ENCODE assay signal across 1 cellular context in the genomic region with DNA sequence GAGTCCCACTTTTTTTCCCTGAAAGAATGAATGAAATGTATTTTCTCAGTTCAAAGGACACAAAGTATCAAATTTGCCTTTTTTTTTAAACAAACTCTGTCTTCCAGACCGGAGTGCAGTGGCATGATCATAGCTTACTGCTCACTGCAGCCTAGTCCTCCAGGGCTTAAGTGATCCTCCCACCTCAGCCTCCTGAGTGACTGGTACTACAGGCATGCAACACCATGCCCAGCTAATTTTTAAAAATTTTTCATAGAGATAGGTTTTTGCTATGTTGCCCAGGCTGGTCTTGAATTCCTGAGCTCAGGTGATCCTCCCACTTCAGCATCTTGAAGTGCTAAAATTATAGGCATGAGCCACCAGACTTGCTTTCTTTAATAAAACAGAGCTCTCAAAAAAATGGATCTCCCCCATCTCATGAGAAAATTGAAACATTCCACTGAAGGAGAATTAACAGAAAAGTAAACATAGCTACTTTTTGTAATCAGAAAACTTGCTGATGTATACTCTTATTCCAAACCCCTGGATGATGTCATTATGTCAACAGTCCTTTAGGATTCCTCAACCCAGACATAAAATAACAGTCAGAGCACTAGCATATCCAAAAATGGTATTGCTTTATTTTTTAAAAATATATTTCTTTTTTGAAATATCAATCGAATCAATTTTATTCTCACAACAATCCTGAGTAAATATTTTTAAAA.
TF ChIP-seq lines count a peak whose summit lies in the region.

No MANE protein-coding gene starts in this region.

TF ChIP-seq in HEK293, 187 proteins besides CTCF, POLR2A, EP300 and RAD21 (continued from another document and continues in another):
- TF ChIP-seq, protein P1, sequence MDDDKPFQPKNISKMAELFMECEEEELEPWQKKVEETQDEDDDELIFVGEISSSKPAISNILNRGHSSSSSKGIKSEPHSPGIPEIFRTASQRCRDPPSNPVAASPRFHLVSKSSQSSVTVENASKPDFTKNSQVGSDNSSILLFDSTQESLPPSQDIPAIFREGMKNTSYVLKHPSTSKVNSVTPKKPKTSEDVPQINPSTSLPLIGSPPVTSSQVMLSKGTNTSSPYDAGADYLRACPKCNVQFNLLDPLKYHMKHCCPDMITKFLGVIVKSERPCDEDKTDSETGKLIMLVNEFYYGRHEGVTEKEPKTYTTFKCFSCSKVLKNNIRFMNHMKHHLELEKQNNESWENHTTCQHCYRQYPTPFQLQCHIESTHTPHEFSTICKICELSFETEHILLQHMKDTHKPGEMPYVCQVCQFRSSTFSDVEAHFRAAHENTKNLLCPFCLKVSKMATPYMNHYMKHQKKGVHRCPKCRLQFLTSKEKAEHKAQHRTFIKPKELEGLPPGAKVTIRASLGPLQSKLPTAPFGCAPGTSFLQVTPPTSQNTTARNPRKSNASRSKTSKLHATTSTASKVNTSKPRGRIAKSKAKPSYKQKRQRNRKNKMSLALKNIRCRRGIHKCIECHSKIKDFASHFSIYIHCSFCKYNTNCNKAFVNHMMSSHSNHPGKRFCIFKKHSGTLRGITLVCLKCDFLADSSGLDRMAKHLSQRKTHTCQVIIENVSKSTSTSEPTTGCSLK (tag by site-specific recombination; IDR thresholded peaks at IDR 0.05) = no peak
- TF ChIP-seq ZNF596 (tag by site-specific recombination; IDR thresholded peaks at IDR 0.05) = no peak
- no peak for TF ChIP-seq BCL11A (tag by site-specific recombination; IDR thresholded peaks at IDR 0.05; ENCODE audit: low read depth)
- TF ChIP-seq, protein P2, sequence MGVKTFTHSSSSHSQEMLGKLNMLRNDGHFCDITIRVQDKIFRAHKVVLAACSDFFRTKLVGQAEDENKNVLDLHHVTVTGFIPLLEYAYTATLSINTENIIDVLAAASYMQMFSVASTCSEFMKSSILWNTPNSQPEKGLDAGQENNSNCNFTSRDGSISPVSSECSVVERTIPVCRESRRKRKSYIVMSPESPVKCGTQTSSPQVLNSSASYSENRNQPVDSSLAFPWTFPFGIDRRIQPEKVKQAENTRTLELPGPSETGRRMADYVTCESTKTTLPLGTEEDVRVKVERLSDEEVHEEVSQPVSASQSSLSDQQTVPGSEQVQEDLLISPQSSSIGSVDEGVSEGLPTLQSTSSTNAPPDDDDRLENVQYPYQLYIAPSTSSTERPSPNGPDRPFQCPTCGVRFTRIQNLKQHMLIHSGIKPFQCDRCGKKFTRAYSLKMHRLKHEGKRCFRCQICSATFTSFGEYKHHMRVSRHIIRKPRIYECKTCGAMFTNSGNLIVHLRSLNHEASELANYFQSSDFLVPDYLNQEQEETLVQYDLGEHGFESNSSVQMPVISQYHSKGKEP (tag by site-specific recombination; IDR thresholded peaks at IDR 0.05) = no peak
- peak; percentile 21; the same call in 1 of the 2 replicates for TF ChIP-seq ZNF660 (tag by site-specific recombination; IDR thresholded peaks at IDR 0.05)
- no peak for TF ChIP-seq SP2 (tag by site-specific recombination; IDR thresholded peaks at IDR 0.05)
- TF ChIP-seq ZNF654 (tag by site-specific recombination; IDR thresholded peaks at IDR 0.05; ENCODE audit: low read depth) = no peak
- TF ChIP-seq ZNF311 (tag by site-specific recombination; IDR thresholded peaks at IDR 0.05; ENCODE audit: borderline replicate concordance) = no peak
- peak; percentile 50 for TF ChIP-seq KLF10 (tag by site-specific recombination; IDR thresholded peaks at IDR 0.05)
- no peak for TF ChIP-seq GLIS2 (tag by site-specific recombination; IDR thresholded peaks at IDR 0.05)
- TF ChIP-seq ZNF121 (tag by site-specific recombination; IDR thresholded peaks at IDR 0.05) = no peak
- no peak for TF ChIP-seq ZNF658 (tag by site-specific recombination; IDR thresholded peaks at IDR 0.05)
- TF ChIP-seq ZNF785 (tag by site-specific recombination; IDR thresholded peaks at IDR 0.05) = no peak
- peak; percentile 97 for TF ChIP-seq ZNF510 (tag by site-specific recombination; IDR thresholded peaks at IDR 0.05; ENCODE audit: insufficient replicate concordance)
- TF ChIP-seq, protein P3, sequence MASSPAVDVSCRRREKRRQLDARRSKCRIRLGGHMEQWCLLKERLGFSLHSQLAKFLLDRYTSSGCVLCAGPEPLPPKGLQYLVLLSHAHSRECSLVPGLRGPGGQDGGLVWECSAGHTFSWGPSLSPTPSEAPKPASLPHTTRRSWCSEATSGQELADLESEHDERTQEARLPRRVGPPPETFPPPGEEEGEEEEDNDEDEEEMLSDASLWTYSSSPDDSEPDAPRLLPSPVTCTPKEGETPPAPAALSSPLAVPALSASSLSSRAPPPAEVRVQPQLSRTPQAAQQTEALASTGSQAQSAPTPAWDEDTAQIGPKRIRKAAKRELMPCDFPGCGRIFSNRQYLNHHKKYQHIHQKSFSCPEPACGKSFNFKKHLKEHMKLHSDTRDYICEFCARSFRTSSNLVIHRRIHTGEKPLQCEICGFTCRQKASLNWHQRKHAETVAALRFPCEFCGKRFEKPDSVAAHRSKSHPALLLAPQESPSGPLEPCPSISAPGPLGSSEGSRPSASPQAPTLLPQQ (tag by site-specific recombination; IDR thresholded peaks at IDR 0.05) = peak; percentile 35; the same call in 1 of the 2 replicates
- no peak for TF ChIP-seq ZNF76 (tag by site-specific recombination; IDR thresholded peaks at IDR 0.05; ENCODE audit: borderline replicate concordance, low read depth)
- TF ChIP-seq ZNF24 (tag by site-specific recombination; IDR thresholded peaks at IDR 0.05) = no peak
- TF ChIP-seq YY1 (tag by site-specific recombination; IDR thresholded peaks at IDR 0.05) = no peak
- no peak for TF ChIP-seq EGR2 (tag by site-specific recombination; IDR thresholded peaks at IDR 0.05; ENCODE audit: low read depth)
- TF ChIP-seq, protein P4, sequence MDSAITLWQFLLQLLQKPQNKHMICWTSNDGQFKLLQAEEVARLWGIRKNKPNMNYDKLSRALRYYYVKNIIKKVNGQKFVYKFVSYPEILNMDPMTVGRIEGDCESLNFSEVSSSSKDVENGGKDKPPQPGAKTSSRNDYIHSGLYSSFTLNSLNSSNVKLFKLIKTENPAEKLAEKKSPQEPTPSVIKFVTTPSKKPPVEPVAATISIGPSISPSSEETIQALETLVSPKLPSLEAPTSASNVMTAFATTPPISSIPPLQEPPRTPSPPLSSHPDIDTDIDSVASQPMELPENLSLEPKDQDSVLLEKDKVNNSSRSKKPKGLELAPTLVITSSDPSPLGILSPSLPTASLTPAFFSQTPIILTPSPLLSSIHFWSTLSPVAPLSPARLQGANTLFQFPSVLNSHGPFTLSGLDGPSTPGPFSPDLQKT (IDR thresholded peaks at IDR 0.05; ENCODE audit: borderline replicate concordance, low read depth, low read length) = no peak
- no peak for TF ChIP-seq KLF1 (tag by site-specific recombination; IDR thresholded peaks at IDR 0.05)
- no peak for TF ChIP-seq ZNF16 (tag by site-specific recombination; IDR thresholded peaks at IDR 0.05; ENCODE audit: low read depth)
- TF ChIP-seq, protein P5, sequence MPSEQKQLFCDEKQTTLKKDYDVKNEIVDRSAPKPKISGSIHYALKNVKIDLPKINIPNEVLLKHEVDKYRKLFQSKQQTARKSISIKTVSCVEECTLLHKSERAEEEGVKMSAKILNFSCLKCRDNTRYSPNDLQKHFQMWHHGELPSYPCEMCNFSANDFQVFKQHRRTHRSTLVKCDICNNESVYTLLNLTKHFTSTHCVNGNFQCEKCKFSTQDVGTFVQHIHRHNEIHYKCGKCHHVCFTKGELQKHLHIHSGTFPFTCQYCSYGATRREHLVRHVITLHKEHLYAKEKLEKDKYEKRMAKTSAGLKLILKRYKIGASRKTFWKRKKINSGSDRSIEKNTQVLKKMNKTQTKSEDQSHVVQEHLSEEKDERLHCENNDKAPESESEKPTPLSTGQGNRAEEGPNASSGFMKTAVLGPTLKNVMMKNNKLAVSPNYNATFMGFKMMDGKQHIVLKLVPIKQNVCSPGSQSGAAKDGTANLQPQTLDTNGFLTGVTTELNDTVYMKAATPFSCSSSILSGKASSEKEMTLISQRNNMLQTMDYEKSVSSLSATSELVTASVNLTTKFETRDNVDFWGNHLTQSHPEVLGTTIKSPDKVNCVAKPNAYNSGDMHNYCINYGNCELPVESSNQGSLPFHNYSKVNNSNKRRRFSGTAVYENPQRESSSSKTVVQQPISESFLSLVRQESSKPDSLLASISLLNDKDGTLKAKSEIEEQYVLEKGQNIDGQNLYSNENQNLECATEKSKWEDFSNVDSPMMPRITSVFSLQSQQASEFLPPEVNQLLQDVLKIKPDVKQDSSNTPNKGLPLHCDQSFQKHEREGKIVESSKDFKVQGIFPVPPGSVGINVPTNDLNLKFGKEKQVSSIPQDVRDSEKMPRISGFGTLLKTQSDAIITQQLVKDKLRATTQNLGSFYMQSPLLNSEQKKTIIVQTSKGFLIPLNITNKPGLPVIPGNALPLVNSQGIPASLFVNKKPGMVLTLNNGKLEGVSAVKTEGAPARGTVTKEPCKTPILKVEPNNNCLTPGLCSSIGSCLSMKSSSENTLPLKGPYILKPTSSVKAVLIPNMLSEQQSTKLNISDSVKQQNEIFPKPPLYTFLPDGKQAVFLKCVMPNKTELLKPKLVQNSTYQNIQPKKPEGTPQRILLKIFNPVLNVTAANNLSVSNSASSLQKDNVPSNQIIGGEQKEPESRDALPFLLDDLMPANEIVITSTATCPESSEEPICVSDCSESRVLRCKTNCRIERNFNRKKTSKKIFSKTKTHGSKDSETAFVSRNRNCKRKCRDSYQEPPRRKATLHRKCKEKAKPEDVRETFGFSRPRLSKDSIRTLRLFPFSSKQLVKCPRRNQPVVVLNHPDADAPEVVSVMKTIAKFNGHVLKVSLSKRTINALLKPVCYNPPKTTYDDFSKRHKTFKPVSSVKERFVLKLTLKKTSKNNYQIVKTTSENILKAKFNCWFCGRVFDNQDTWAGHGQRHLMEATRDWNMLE (tag by site-specific recombination; conservative IDR thresholded peaks at IDR 0.05; ENCODE audit: low read depth) = peak; percentile 19; the same call in 1 of the 2 replicates
- no peak for TF ChIP-seq ZIC2 (tag by site-specific recombination; IDR thresholded peaks at IDR 0.05)
- 0 out of 2 replicates have a peak, but pooled peaks have one; percentile 47 for TF ChIP-seq ZFP69B (tag by site-specific recombination; IDR thresholded peaks at IDR 0.05)
- TF ChIP-seq ZNF426 (tag by site-specific recombination; IDR thresholded peaks at IDR 0.05) = no peak
- TF ChIP-seq ZNF529 (tag by site-specific recombination; IDR thresholded peaks at IDR 0.05; ENCODE audit: insufficient replicate concordance) = no peak
- TF ChIP-seq, protein P6, sequence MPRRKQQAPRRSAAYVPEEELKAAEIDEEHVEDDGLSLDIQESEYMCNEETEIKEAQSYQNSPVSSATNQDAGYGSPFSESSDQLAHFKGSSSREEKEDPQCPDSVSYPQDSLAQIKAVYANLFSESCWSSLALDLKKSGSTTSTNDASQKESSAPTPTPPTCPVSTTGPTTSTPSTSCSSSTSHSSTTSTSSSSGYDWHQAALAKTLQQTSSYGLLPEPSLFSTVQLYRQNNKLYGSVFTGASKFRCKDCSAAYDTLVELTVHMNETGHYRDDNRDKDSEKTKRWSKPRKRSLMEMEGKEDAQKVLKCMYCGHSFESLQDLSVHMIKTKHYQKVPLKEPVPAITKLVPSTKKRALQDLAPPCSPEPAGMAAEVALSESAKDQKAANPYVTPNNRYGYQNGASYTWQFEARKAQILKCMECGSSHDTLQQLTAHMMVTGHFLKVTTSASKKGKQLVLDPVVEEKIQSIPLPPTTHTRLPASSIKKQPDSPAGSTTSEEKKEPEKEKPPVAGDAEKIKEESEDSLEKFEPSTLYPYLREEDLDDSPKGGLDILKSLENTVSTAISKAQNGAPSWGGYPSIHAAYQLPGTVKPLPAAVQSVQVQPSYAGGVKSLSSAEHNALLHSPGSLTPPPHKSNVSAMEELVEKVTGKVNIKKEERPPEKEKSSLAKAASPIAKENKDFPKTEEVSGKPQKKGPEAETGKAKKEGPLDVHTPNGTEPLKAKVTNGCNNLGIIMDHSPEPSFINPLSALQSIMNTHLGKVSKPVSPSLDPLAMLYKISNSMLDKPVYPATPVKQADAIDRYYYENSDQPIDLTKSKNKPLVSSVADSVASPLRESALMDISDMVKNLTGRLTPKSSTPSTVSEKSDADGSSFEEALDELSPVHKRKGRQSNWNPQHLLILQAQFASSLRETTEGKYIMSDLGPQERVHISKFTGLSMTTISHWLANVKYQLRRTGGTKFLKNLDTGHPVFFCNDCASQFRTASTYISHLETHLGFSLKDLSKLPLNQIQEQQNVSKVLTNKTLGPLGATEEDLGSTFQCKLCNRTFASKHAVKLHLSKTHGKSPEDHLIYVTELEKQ (tag by site-specific recombination; IDR thresholded peaks at IDR 0.05; ENCODE audit: borderline replicate concordance) = no peak
- no peak for TF ChIP-seq GFI1B (tag by site-specific recombination; IDR thresholded peaks at IDR 0.05)
- TF ChIP-seq ZSCAN16 (tag by site-specific recombination; IDR thresholded peaks at IDR 0.05) = no peak
- TF ChIP-seq ZSCAN23 (tag by site-specific recombination; IDR thresholded peaks at IDR 0.05) = no peak
- no peak for TF ChIP-seq HOXD13 (CRISPR knock-in tag; IDR thresholded peaks at IDR 0.05; ENCODE audit: borderline replicate concordance)
- TF ChIP-seq, protein P7, sequence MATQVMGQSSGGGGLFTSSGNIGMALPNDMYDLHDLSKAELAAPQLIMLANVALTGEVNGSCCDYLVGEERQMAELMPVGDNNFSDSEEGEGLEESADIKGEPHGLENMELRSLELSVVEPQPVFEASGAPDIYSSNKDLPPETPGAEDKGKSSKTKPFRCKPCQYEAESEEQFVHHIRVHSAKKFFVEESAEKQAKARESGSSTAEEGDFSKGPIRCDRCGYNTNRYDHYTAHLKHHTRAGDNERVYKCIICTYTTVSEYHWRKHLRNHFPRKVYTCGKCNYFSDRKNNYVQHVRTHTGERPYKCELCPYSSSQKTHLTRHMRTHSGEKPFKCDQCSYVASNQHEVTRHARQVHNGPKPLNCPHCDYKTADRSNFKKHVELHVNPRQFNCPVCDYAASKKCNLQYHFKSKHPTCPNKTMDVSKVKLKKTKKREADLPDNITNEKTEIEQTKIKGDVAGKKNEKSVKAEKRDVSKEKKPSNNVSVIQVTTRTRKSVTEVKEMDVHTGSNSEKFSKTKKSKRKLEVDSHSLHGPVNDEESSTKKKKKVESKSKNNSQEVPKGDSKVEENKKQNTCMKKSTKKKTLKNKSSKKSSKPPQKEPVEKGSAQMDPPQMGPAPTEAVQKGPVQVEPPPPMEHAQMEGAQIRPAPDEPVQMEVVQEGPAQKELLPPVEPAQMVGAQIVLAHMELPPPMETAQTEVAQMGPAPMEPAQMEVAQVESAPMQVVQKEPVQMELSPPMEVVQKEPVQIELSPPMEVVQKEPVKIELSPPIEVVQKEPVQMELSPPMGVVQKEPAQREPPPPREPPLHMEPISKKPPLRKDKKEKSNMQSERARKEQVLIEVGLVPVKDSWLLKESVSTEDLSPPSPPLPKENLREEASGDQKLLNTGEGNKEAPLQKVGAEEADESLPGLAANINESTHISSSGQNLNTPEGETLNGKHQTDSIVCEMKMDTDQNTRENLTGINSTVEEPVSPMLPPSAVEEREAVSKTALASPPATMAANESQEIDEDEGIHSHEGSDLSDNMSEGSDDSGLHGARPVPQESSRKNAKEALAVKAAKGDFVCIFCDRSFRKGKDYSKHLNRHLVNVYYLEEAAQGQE (tag by site-specific recombination; IDR thresholded peaks at IDR 0.05) = no peak
- no peak for TF ChIP-seq ZNF549 (tag by site-specific recombination; IDR thresholded peaks at IDR 0.05)
- TF ChIP-seq WT1 (tag by site-specific recombination; IDR thresholded peaks at IDR 0.05) = 0 out of 2 replicates have a peak, but pooled peaks have one; percentile 23
